In the genomic region with DNA sequence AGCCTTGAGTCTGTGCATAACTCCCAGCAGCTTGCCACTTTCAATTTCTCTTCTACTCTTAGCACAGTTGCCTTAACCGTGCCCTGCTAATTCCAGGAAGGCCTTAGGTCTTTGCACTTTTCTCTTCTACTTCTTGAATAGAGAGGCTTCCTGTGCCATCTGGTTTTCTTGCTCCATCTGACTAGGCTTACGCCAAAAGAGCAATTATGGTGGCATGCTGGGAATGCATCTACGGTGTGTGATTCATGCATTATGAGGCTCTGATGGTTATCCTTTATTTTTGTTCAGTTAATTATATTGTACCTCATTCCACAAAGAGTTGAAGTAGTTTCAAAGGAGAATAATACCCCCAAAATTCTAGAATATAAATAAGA, we compare ENCODE assay signal across 10 cellular contexts. TPM values are rescaled to one million over a fixed set of nuclear protein-coding genes. Genes with fewer than 3 reads are reported as not detected.
DNase-seq lines count a peak whose midpoint lies in the region; ATAC-seq and TF ChIP-seq lines count a peak whose summit lies in the region.
"Had no signal": no experiment of that assay in that cellular context is flagged by ENCODE, and none has a peak within 500 bp of the region (broad histone marks: within the 10 kb centered on the region; RNA-seq: fewer than 3 reads in every experiment).

No MANE protein-coding gene starts in this region.

- H3K27me3 Mint-ChIP-seq in chondrocyte (ENCODE audit: low read depth), result no peaks in the 10 kb centered on the region
- H3K27me3 Mint-ChIP-seq: T-cell had no signal

- H3K4me1 Mint-ChIP-seq in chondrocyte (ENCODE audit: low read depth), result peaks cover 30% of the 10 kb centered on the region

- ATAC-seq in GM18867 (IDR thresholded peaks at IDR 0.05; ENCODE audit: unreplicated experiment), result peak; percentile 64
- no peak for ATAC-seq in GM18870 (IDR thresholded peaks at IDR 0.05; ENCODE audit: unreplicated experiment)

- no peak for TF ChIP-seq CTCF in chondrocyte (IDR thresholded peaks at IDR 0.05)

- DNase-seq in NCI-H446 (lab: John Stamatoyannopoulos, UW), result peak; percentile 45 to 74
- peak; percentile 53 for DNase-seq in dermis blood vessel endothelial cell
- peak; percentile 41 for DNase-seq in skeletal muscle cell (ENCODE audit: low read depth)
- no peak for DNase-seq in activated effector memory CD4-positive, alpha-beta T cell treated with anti-CD3 and anti-CD28 coated beads, Interleukin-2, amount 50 U/mL, for 16 hours
- DNase-seq in chondrocyte (ENCODE audit: low spot score), result no peak
- DNase-seq: MV-4-11, T-cell had no signal

- no peaks in the 10 kb centered on the region for H3K9me3 Mint-ChIP-seq in chondrocyte (ENCODE audit: low read depth)
- H3K9me3 Mint-ChIP-seq: T-cell had no signal

- no peak overlapping the region for H3K4me3 ChIP-seq in skeletal muscle cell (ENCODE audit: low read depth, low read length)

- no peak overlapping the region for H3K27ac Mint-ChIP-seq in chondrocyte (ENCODE audit: unreplicated experiment)
- H3K27ac Mint-ChIP-seq: activated T-helper 2 cell treated with anti-CD3 and anti-CD28 coated beads, Interferon-gamma antibody, Interleukin-2, Interleukin-4, amounts not matched to agents 10 μg/mL and 5 μg/mL and 100 μg/mL, durations not matched to agents 14 hours and 24 hours and 36 hours; T-cell had no signal

- H3K36me3 Mint-ChIP-seq in chondrocyte (ENCODE audit: low read depth), result peaks cover 1% of the 10 kb centered on the region

- no peak overlapping the region for H3K4me3 Mint-ChIP-seq in chondrocyte (ENCODE audit: unreplicated experiment)
- H3K4me3 Mint-ChIP-seq: T-cell had no signal

RNA-seq across cellular contexts. Expression of gene SIK2, which starts 29.4 kb away (rescaled TPM):
- total RNA-seq in dermis blood vessel endothelial cell (12.8 and 13.2 TPM in 2 replicates), chondrocyte (12.9 to 16.2 TPM (median 14.4 TPM) in 3 replicates)

Comparison
In these comparisons a context has a peak if more than half of its experiments do, and no peak if none do; other contexts are left out.
1. DNase-seq: peak in NCI-H446 (2 of 2), dermis blood vessel endothelial cell (single experiment) and skeletal muscle cell (single experiment); none in activated effector memory CD4-positive, alpha-beta T cell treated with anti-CD3 and anti-CD28 coated beads, Interleukin-2, amount 50 U/mL, for 16 hours (single experiment) and chondrocyte (single experiment).